ENCODE assay signal across 28 cellular contexts in genomic region chr10:129809431-129809830, GRCh38.
"Had no signal": no experiment of that assay in that cellular context is flagged by ENCODE, and none has a peak within 500 bp of the region (broad histone marks: within the 10 kb centered on the region; RNA-seq: fewer than 3 reads in every experiment).

No MANE protein-coding gene starts in this region.

- H3K4me3 Mint-ChIP-seq: activated CD4-positive, alpha-beta memory T cell treated with anti-CD3 and anti-CD28 coated beads, Interleukin-2, amount 10 ng/mL, durations not matched to agents 7 days and 5 days; activated CD4-positive, alpha-beta T cell treated with anti-CD3 and anti-CD28 coated beads, Interleukin-2, amount 10 ng/mL, durations not matched to agents 7 days and 5 days; activated naive CD8-positive, alpha-beta T cell; activated T-cell treated with anti-CD3 and anti-CD28 coated beads, Interleukin-2, amount 50 U/mL, for 24 hours; activated T-cell treated with anti-CD3 and anti-CD28 coated beads, Interleukin-2, amount 50 U/mL, for 72 hours; central memory CD8-positive, alpha-beta T cell; dendritic cell treated with granulocyte-macrophage colony-stimulating factor and Interleukin-4, amounts not matched to agents 40 ng/mL and 50 ng/mL, for 4 days; effector memory CD8-positive, alpha-beta T cell; WTC11 had no signal

- DNase-seq: activated CD4-positive, alpha-beta memory T cell treated with anti-CD3 and anti-CD28 coated beads, Interleukin-2, amount 10 ng/mL, durations not matched to agents 7 days and 5 days; activated CD4-positive, alpha-beta T cell treated with anti-CD3 and anti-CD28 coated beads for 1 hour; activated CD4-positive, alpha-beta T cell treated with anti-CD3 and anti-CD28 coated beads for 4 hours; activated CD4-positive, alpha-beta T cell treated with anti-CD3 and anti-CD28 coated beads, Interleukin-2, amount 10 ng/mL, durations not matched to agents 7 days and 5 days; activated CD4-positive, alpha-beta T cell treated with anti-CD3 and anti-CD28 coated beads, Interleukin-2, amount 50 U/mL, for 4 hours; activated CD8-positive, alpha-beta memory T cell treated with anti-CD3 and anti-CD28 coated beads, Interleukin-2, amount 50 U/mL, for 48 hours; activated gamma-delta T cell treated with Interleukin-2 at 50 U/mL for 16 hours; activated naive CD4-positive, alpha-beta T cell treated with anti-CD3 and anti-CD28 coated beads, Interleukin-2, amount 50 U/mL, for 16 hours; activated naive CD4-positive, alpha-beta T cell treated with Interleukin-2 at 50 U/mL for 16 hours; activated T-cell treated with anti-CD3 and anti-CD28 coated beads for 4 hours; activated T-cell treated with anti-CD3 and anti-CD28 coated beads, Interleukin-2, amount 50 U/mL, for 24 hours; activated T-cell treated with anti-CD3 and anti-CD28 coated beads, Interleukin-2, amount 50 U/mL, for 72 hours; amniotic stem cell; anterior cingulate cortex; brain microvascular endothelial cell; dorsolateral prefrontal cortex; effector CD4-positive, alpha-beta T cell; effector memory CD8-positive, alpha-beta T cell; foreskin fibroblast; heart left ventricle; T-helper 2 cell had no signal

- H3K4me1 Mint-ChIP-seq: activated CD4-positive, alpha-beta memory T cell treated with anti-CD3 and anti-CD28 coated beads, Interleukin-2, amount 10 ng/mL, durations not matched to agents 7 days and 5 days; activated CD4-positive, alpha-beta T cell treated with anti-CD3 and anti-CD28 coated beads, Interleukin-2, amount 10 ng/mL, durations not matched to agents 7 days and 5 days; central memory CD8-positive, alpha-beta T cell; WTC11 had no signal

- H3K4me3 ChIP-seq: coronary artery, dorsolateral prefrontal cortex, heart left ventricle had no signal

- H3K4me1 ChIP-seq: heart left ventricle had no signal

- ATAC-seq: activated T-cell treated with anti-CD3 and anti-CD28 coated beads, Interleukin-2, amount 50 U/mL, for 72 hours; effector memory CD8-positive, alpha-beta T cell; heart left ventricle; WTC11 had no signal

- H3K36me3 ChIP-seq: brain microvascular endothelial cell, heart left ventricle had no signal

- H3K27ac Mint-ChIP-seq: activated CD4-positive, alpha-beta memory T cell treated with anti-CD3 and anti-CD28 coated beads, Interleukin-2, amount 10 ng/mL, durations not matched to agents 7 days and 5 days; activated CD4-positive, alpha-beta T cell treated with anti-CD3 and anti-CD28 coated beads, Interleukin-2, amount 10 ng/mL, durations not matched to agents 7 days and 5 days; activated naive CD8-positive, alpha-beta T cell; activated T-cell treated with anti-CD3 and anti-CD28 coated beads, Interleukin-2, amount 50 U/mL, for 24 hours; activated T-cell treated with anti-CD3 and anti-CD28 coated beads, Interleukin-2, amount 50 U/mL, for 72 hours; dendritic cell treated with granulocyte-macrophage colony-stimulating factor and Interleukin-4, amounts not matched to agents 40 ng/mL and 50 ng/mL, for 4 days; effector memory CD8-positive, alpha-beta T cell; WTC11 had no signal

- H3K27me3 ChIP-seq: brain microvascular endothelial cell, heart left ventricle had no signal

- H3K27me3 Mint-ChIP-seq: activated CD4-positive, alpha-beta memory T cell treated with anti-CD3 and anti-CD28 coated beads, Interleukin-2, amount 10 ng/mL, durations not matched to agents 7 days and 5 days; activated CD4-positive, alpha-beta T cell treated with anti-CD3 and anti-CD28 coated beads, Interleukin-2, amount 10 ng/mL, durations not matched to agents 7 days and 5 days; activated T-cell treated with anti-CD3 and anti-CD28 coated beads, Interleukin-2, amount 50 U/mL, for 24 hours; dendritic cell treated with granulocyte-macrophage colony-stimulating factor and Interleukin-4, amounts not matched to agents 40 ng/mL and 50 ng/mL, for 4 days had no signal

- H3K27ac ChIP-seq: brain microvascular endothelial cell, coronary artery, dorsolateral prefrontal cortex, epithelial cell of prostate, heart left ventricle, VCaP had no signal

- H3K36me3 Mint-ChIP-seq: activated naive CD8-positive, alpha-beta T cell had no signal
